ENCODE assay signal across 21 cellular contexts in the genomic region with DNA sequence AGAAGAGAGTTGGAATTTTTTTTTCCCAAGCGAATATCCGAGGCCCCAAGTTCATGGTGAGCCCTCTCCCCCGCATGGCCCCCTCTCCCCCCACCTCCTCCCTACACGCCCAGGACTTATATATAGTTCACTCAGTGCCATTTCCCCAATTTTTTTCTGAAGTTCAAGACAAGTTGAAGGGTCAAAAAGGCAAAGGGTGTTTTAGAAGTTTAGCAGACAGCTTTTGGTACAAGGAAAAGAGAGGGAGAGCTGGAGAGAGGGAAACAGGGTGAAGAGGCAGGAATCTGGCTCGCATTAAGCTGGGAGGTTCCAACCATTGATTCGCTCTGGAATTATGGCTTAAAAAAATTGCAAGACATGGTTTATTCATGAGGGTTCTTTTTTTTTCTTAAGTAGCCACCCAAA.
"Had no signal": no experiment of that assay in that cellular context is flagged by ENCODE, and none has a peak within 500 bp of the region (broad histone marks: within the 10 kb centered on the region; RNA-seq: fewer than 3 reads in every experiment).

No MANE protein-coding gene starts in this region.

- H3K27ac ChIP-seq: skin epidermis, vagina had no signal

- ATAC-seq: activated CD8-positive, alpha-beta memory T cell treated with anti-CD3 and anti-CD28 coated beads, Interleukin-2, amount 10 ng/mL, durations not matched to agents 7 days and 5 days; activated T-helper 17 cell treated with anti-CD3 and anti-CD28 coated beads, Interleukin-2, amount 50 U/mL, for 72 hours had no signal

- H3K27ac Mint-ChIP-seq: activated B cell treated with CpG ODN at 0.5 μM for 24 hours; activated CD4-positive, alpha-beta memory T cell treated with anti-CD3 and anti-CD28 coated beads, Interleukin-2, amount 10 ng/mL, durations not matched to agents 7 days and 5 days; activated CD8-positive, alpha-beta memory T cell treated with anti-CD3 and anti-CD28 coated beads, Interleukin-2, amount 10 ng/mL, durations not matched to agents 7 days and 5 days; activated naive CD8-positive, alpha-beta T cell treated with anti-CD3 and anti-CD28 coated beads for 36 hours; activated T-helper 17 cell treated with anti-CD3 and anti-CD28 coated beads, Interleukin-2, amount 50 U/mL, for 72 hours; endodermal cell; stimulated activated naive CD8-positive, alpha-beta T cell treated with anti-CD3 and anti-CD28 coated beads, Interleukin-15, Interleukin-2, amounts not matched to agents 100 ng/mL and 50 ng/mL, for 24 hours had no signal

- H3K4me1 ChIP-seq: vagina had no signal

- H3K9me3 ChIP-seq: vagina had no signal

- H3K36me3 Mint-ChIP-seq: activated CD8-positive, alpha-beta memory T cell treated with anti-CD3 and anti-CD28 coated beads, Interleukin-2, amount 10 ng/mL, durations not matched to agents 7 days and 5 days; activated naive CD8-positive, alpha-beta T cell treated with anti-CD3 and anti-CD28 coated beads for 36 hours had no signal

- H3K27me3 Mint-ChIP-seq: activated B cell treated with CpG ODN at 0.5 μM for 24 hours; activated CD4-positive, alpha-beta memory T cell treated with anti-CD3 and anti-CD28 coated beads, Interleukin-2, amount 10 ng/mL, durations not matched to agents 7 days and 5 days; activated CD8-positive, alpha-beta memory T cell treated with anti-CD3 and anti-CD28 coated beads, Interleukin-2, amount 10 ng/mL, durations not matched to agents 7 days and 5 days; activated naive CD8-positive, alpha-beta T cell treated with anti-CD3 and anti-CD28 coated beads for 36 hours; activated T-helper 17 cell treated with anti-CD3 and anti-CD28 coated beads, Interleukin-2, amount 50 U/mL, for 72 hours had no signal

- H3K27me3 ChIP-seq: tibial nerve, vagina had no signal

- H3K36me3 ChIP-seq: tibial nerve, vagina had no signal

- DNase-seq: activated B cell treated with CpG ODN at 0.5 μM for 24 hours; activated CD4-positive, alpha-beta memory T cell treated with anti-CD3 and anti-CD28 coated beads, Interleukin-2, amount 10 ng/mL, durations not matched to agents 7 days and 5 days; activated CD4-positive, alpha-beta T cell treated with anti-CD3 and anti-CD28 coated beads for 48 hours; activated CD8-positive, alpha-beta memory T cell treated with anti-CD3 and anti-CD28 coated beads, Interleukin-2, amount 10 ng/mL, durations not matched to agents 7 days and 5 days; activated naive CD4-positive, alpha-beta T cell; activated naive CD8-positive, alpha-beta T cell treated with anti-CD3 and anti-CD28 coated beads for 36 hours; activated T-cell treated with anti-CD3 and anti-CD28 coated beads, Interleukin-2, amount 50 U/mL, for 1 hour; amniotic stem cell; dorsolateral prefrontal cortex; endodermal cell; foreskin melanocyte; midbrain; occipital lobe; stimulated activated CD4-positive, alpha-beta T cell treated with anti-CD3 and anti-CD28 coated beads, Interleukin-15, amount 100 ng/mL, for 24 hours; stimulated activated CD4-positive, alpha-beta T cell treated with anti-CD3 and anti-CD28 coated beads, Interleukin-2, amount 100 ng/mL, for 48 hours had no signal

- H3K4me3 Mint-ChIP-seq: activated B cell treated with CpG ODN at 0.5 μM for 24 hours; activated CD4-positive, alpha-beta memory T cell treated with anti-CD3 and anti-CD28 coated beads, Interleukin-2, amount 10 ng/mL, durations not matched to agents 7 days and 5 days; activated CD8-positive, alpha-beta memory T cell treated with anti-CD3 and anti-CD28 coated beads, Interleukin-2, amount 10 ng/mL, durations not matched to agents 7 days and 5 days; activated naive CD8-positive, alpha-beta T cell treated with anti-CD3 and anti-CD28 coated beads for 36 hours; activated T-helper 17 cell treated with anti-CD3 and anti-CD28 coated beads, Interleukin-2, amount 50 U/mL, for 72 hours; endodermal cell; nephron progenitor cell; stimulated activated naive CD8-positive, alpha-beta T cell treated with anti-CD3 and anti-CD28 coated beads, Interleukin-15, Interleukin-2, amounts not matched to agents 100 ng/mL and 50 ng/mL, for 24 hours had no signal

- H3K4me1 Mint-ChIP-seq: activated B cell treated with CpG ODN at 0.5 μM for 24 hours; activated CD4-positive, alpha-beta memory T cell treated with anti-CD3 and anti-CD28 coated beads, Interleukin-2, amount 10 ng/mL, durations not matched to agents 7 days and 5 days; activated CD8-positive, alpha-beta memory T cell treated with anti-CD3 and anti-CD28 coated beads, Interleukin-2, amount 10 ng/mL, durations not matched to agents 7 days and 5 days; activated naive CD8-positive, alpha-beta T cell treated with anti-CD3 and anti-CD28 coated beads for 36 hours; activated T-helper 17 cell treated with anti-CD3 and anti-CD28 coated beads, Interleukin-2, amount 50 U/mL, for 72 hours had no signal

- H3K4me3 ChIP-seq: skin epidermis, tibial nerve, vagina had no signal
